ENCODE assay signal across 11 cellular contexts in the genomic region with DNA sequence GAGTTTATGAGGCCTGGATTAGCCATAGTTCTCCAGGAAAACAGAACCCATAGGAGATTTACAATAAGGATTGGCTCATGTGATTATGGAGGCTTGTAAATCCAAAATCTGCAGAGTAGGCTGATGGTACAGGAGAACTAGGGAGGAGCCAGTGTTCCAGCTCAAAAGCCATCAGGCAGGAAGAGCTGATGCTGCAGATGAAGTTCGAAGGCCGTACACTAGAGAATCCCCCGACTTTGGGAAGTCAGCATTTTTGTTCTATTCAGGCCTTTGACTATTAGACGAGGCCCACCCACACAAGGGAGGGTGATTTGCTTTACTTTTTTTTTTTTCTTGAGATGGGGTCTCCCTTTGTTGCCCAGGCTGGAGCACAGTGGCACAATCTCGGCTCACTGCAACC. TPM values are rescaled to one million over a fixed set of nuclear protein-coding genes. Genes with fewer than 3 reads are reported as not detected.
"Had no signal": no experiment of that assay in that cellular context is flagged by ENCODE, and none has a peak within 500 bp of the region (broad histone marks: within the 10 kb centered on the region; RNA-seq: fewer than 3 reads in every experiment).

No MANE protein-coding gene starts in this region.

- H2AFZ ChIP-seq: GM23248 had no signal

- H3K27ac Mint-ChIP-seq: HFFc6 had no signal

- H3K9me3 ChIP-seq: HAP-1 had no signal

- H3K9me3 Mint-ChIP-seq: HFFc6 had no signal

- H3K27ac ChIP-seq: GM23248, HL-60 had no signal

- DNase-seq: GM23248, GOT3, H7, HFFc6, IMR-90, KBM-7 had no signal

- H3K4me3 Mint-ChIP-seq: HFFc6 had no signal

- H3K9ac ChIP-seq: GM23248 had no signal

- ATAC-seq: HCT116 had no signal

- H3K4me3 ChIP-seq: GM23248, HAP-1 had no signal

- H3K4me1 ChIP-seq: HAP-1 had no signal

RNA-seq across cellular contexts. Expression of a gene that starts 47.1 kb away (rescaled TPM):
- total RNA-seq: GM23248, H4, H7, HFFc6, HT1080, IMR-90 had no signal
- polyA plus RNA-seq: GM23248, IMR-90 had no signal
